Comparison of ENCODE assay signal across 8 cellular contexts in the genomic region with DNA sequence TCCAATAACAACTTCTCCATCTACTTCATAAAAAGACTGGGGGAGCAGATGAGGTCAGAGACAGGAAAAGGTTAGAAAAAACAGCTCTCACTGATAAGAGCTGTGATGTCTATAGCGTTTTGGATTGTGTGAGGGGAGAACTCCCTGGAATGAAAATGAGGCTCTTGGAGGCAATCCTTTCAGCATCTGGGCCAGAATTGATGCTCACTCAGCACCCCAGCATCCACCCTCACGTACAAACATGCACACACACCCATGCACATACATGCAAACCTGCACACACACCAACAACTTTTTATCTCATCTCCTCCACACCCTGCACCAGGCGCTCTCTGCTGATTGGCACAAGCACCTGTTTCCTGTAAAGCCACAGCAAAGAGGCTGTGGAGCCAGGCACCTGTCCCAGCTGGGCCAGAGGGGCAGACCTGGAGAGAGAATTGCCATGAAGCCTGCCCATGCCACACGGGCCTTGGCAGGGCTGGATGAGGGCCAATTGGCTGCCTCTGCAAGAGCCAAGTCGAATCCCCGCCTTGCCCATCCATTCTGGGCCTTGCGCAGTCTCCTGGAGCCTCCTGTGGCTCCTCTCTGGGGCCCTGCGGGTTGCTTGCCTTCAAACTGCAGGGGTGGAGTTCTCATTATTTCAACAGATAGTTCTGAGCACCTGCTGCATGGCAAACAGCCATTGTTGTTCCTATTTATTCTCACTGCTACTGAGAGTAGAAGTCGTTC. TPM values are rescaled to one million over a fixed set of nuclear protein-coding genes. Genes with fewer than 3 reads are reported as not detected.
DNase-seq lines count a peak whose midpoint lies in the region; ATAC-seq and TF ChIP-seq lines count a peak whose summit lies in the region.

No MANE protein-coding gene starts in this region.

- CTCF ChIA-PET in RWPE1 (lab: Yijun Ruan, JAX) = interaction anchor here (0.5 to 0.7 kb wide), 2 partner anchors 655 to 891 kb away, joined by 4 to 9 read pairs; no protein-coding TSS in a partner anchor

- TF ChIP-seq CTCF in RWPE1 (conservative IDR thresholded peaks at IDR 0.05; ENCODE audit: low read depth) = no peak
- no peak for TF ChIP-seq CTCF in spleen (IDR thresholded peaks at IDR 0.05 in 8 of 11, conservative IDR thresholded peaks at IDR 0.05 in 3 of 11)
- no peak for TF ChIP-seq CTCF in coronary artery (IDR thresholded peaks at IDR 0.05)
- no peak for TF ChIP-seq CTCF in upper lobe of right lung (IDR thresholded peaks at IDR 0.05)

- H3K4me1 ChIP-seq in spleen = peaks cover 7 to 54% (median 32%) of the 10 kb centered on the region in 6 donors
- H3K4me1 ChIP-seq in upper lobe of right lung = peaks cover 4% of the 10 kb centered on the region

- no peaks in the 10 kb centered on the region for H3K27me3 Mint-ChIP-seq in activated naive CD8-positive, alpha-beta T cell treated with anti-CD3 and anti-CD28 coated beads, Interleukin-2, amount 50 U/mL, for 24 hours

- peak; percentile 82 for DNase-seq in NAMALWA (ENCODE audit: low spot score)
- DNase-seq in RWPE1 (ENCODE audit: low spot score) = no peak
- no peak for DNase-seq in activated naive CD8-positive, alpha-beta T cell treated with anti-CD3 and anti-CD28 coated beads, Interleukin-2, amount 50 U/mL, for 24 hours
- DNase-seq in spleen = no peak
- no peak for DNase-seq in coronary artery (ENCODE audit: low spot score)
- DNase-seq in upper lobe of right lung = no peak

- no peaks in the 10 kb centered on the region for H3K9me3 ChIP-seq in spleen
- H3K9me3 ChIP-seq in upper lobe of right lung = no peaks in the 10 kb centered on the region

- intact Hi-C loops in spleen (cut with DNase I; ENCODE audit: low total_unique reads) (no loop called here), upper lobe of right lung (cut with DNase I) (no loop called here)

- H3K36me3 ChIP-seq in spleen (peaks cover 0 to 98% (median 26%) of the 10 kb centered on the region in 6 donors), upper lobe of right lung (peaks cover 14% of the 10 kb centered on the region)

- H3K27ac ChIP-seq in RWPE1 = peak overlapping the region; percentile 41
- H3K27ac ChIP-seq in spleen = peak overlapping the region in 7 of 8 donors; percentile 38 to 77 (median 54)
- no peak overlapping the region for H3K27ac ChIP-seq in coronary artery
- no peak overlapping the region for H3K27ac ChIP-seq in upper lobe of right lung

- H3K4me1 Mint-ChIP-seq in activated naive CD8-positive, alpha-beta T cell treated with anti-CD3 and anti-CD28 coated beads, Interleukin-2, amount 50 U/mL, for 24 hours = peaks cover 48% of the 10 kb centered on the region

- H3K4me3 Mint-ChIP-seq in activated naive CD8-positive, alpha-beta T cell treated with anti-CD3 and anti-CD28 coated beads, Interleukin-2, amount 50 U/mL, for 24 hours = no peak overlapping the region

- H3K27ac Mint-ChIP-seq in activated naive CD8-positive, alpha-beta T cell treated with anti-CD3 and anti-CD28 coated beads, Interleukin-2, amount 50 U/mL, for 24 hours = peak overlapping the region; percentile 35

- no peak for TF ChIP-seq POLR2A in spleen (IDR thresholded peaks at IDR 0.05)

- no peaks in the 10 kb centered on the region for H3K9me3 Mint-ChIP-seq in activated naive CD8-positive, alpha-beta T cell treated with anti-CD3 and anti-CD28 coated beads, Interleukin-2, amount 50 U/mL, for 24 hours

- POLR2A ChIA-PET in RWPE1 (lab: Yijun Ruan, JAX; ENCODE audit: low non-redundant PET) = no interaction called here

- H3K36me3 Mint-ChIP-seq in activated naive CD8-positive, alpha-beta T cell treated with anti-CD3 and anti-CD28 coated beads, Interleukin-2, amount 50 U/mL, for 24 hours (ENCODE audit: low read depth) = peaks cover 16% of the 10 kb centered on the region

- 21 to 32% (median 28%) methylated on average over 9 of the region's 9 CpGs for WGBS in spleen, 5 donors

- ATAC-seq in activated naive CD8-positive, alpha-beta T cell treated with anti-CD3 and anti-CD28 coated beads, Interleukin-2, amount 50 U/mL, for 24 hours = no peak
- ATAC-seq in GM18867 (IDR thresholded peaks at IDR 0.05; ENCODE audit: unreplicated experiment) = no peak
- ATAC-seq in GM19463 (IDR thresholded peaks at IDR 0.05; ENCODE audit: unreplicated experiment) = no peak
- no peak for ATAC-seq in upper lobe of right lung

- H3K4me3 ChIP-seq in spleen (no peak overlapping the region), coronary artery (no peak overlapping the region), upper lobe of right lung (no peak overlapping the region)

- H3K27me3 ChIP-seq in spleen (replicated peaks in 1 of 7) (no peaks in the 10 kb centered on the region), upper lobe of right lung (no peaks in the 10 kb centered on the region)

RNA-seq across cellular contexts. Expression of a gene that starts 53.1 kb away (rescaled TPM):
- 10 to 100 TPM; 26.8 to 34.5 (median 28.9) TPM for total RNA-seq in spleen
- polyA plus RNA-seq in spleen = 1 to 10 TPM; 1.4 to 5.2 (median 1.8) TPM
- 19.3 TPM for total RNA-seq in upper lobe of right lung

Comparison
In these comparisons a context has a peak if more than half of its experiments do, and no peak if none do; other contexts are left out.
1. H3K27ac ChIP-seq: peak in RWPE1 (single experiment) and spleen (7 of 8); none in coronary artery (0 of 2) and upper lobe of right lung (single experiment).